Comparison of ENCODE assay signal across 1 cellular context in genomic region chr19:1275260-1275975, GRCh38.
A peak's percentile ranks its signal among the peaks of the same experiment; 100 is the strongest.
TF ChIP-seq lines count a peak whose summit lies in the region.

Gene FAM174C, plus strand, starts transcription at chr19:1275530. Its CDS starts 20 bp downstream, at chr19:1275550.

TF ChIP-seq in GM12878, 131 proteins besides CTCF, POLR2A, EP300 and RAD21 (continued from another document and continues in another):
- TF ChIP-seq, protein P1, sequence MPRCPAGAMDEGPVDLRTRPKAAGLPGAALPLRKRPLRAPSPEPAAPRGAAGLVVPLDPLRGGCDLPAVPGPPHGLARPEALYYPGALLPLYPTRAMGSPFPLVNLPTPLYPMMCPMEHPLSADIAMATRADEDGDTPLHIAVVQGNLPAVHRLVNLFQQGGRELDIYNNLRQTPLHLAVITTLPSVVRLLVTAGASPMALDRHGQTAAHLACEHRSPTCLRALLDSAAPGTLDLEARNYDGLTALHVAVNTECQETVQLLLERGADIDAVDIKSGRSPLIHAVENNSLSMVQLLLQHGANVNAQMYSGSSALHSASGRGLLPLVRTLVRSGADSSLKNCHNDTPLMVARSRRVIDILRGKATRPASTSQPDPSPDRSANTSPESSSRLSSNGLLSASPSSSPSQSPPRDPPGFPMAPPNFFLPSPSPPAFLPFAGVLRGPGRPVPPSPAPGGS (IDR thresholded peaks at IDR 0.05; ENCODE audit: borderline replicate concordance, insufficient read depth, low read depth, low read length, poor library complexity, severe bottlenecking), result no peak
- TF ChIP-seq, protein P2, sequence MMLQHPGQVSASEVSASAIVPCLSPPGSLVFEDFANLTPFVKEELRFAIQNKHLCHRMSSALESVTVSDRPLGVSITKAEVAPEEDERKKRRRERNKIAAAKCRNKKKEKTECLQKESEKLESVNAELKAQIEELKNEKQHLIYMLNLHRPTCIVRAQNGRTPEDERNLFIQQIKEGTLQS (IDR thresholded peaks at IDR 0.05; ENCODE audit: borderline replicate concordance, extremely low read depth, low read depth, low read length), result peak; percentile 98
- TF ChIP-seq ZBTB4 (CRISPR knock-in tag; IDR thresholded peaks at IDR 0.05) (no peak), WRNIP1 (IDR thresholded peaks at IDR 0.05; ENCODE audit: borderline replicate concordance, low read depth, low read length) (no peak), NR2C2 (IDR thresholded peaks at IDR 0.05; ENCODE audit: borderline replicate concordance, control insufficient read depth, insufficient read length, low read depth) (no peak), CBX5 (IDR thresholded peaks at IDR 0.05; ENCODE audit: low read depth) (no peak), BMI1 (IDR thresholded peaks at IDR 0.05; ENCODE audit: borderline replicate concordance) (no peak), MLLT1 (IDR thresholded peaks at IDR 0.05) (0 out of 2 replicates have a peak, but pooled peaks have one; percentile 1), NBN (IDR thresholded peaks at IDR 0.05) (no peak), CHD1 (IDR thresholded peaks at IDR 0.05; ENCODE audit: low read depth, low read length) (no peak), IRF3 (IDR thresholded peaks at IDR 0.05) (peak; percentile 16; the same call in 1 of the 2 replicates), SIX5 (IDR thresholded peaks at IDR 0.05; ENCODE audit: low read depth, low read length, severe bottlenecking) (peak; percentile 26), PBX3 (IDR thresholded peaks at IDR 0.05; ENCODE audit: insufficient replicate concordance, low read depth, low read length) (peak; percentile 94), PAX8 (IDR thresholded peaks at IDR 0.05) (no peak), EGR1 (IDR thresholded peaks at IDR 0.05; ENCODE audit: borderline replicate concordance in 1 of 2, low read depth in 2 of 2, low read length in 2 of 2) (peak; percentile 60 to 99), ASH2L (IDR thresholded peaks at IDR 0.05; ENCODE audit: borderline replicate concordance, low read depth) (peak; percentile 25; the same call in 1 of the 2 replicates), DPF2 (IDR thresholded peaks at IDR 0.05) (peak; percentile 100), HDAC6 (IDR thresholded peaks at IDR 0.05; ENCODE audit: unreplicated experiment) (peak; percentile 15), ZNF217 (IDR thresholded peaks at IDR 0.05) (peak; percentile 87; the same call in 1 of the 2 replicates), MXI1 (IDR thresholded peaks at IDR 0.05; ENCODE audit: low read depth, low read length) (peak; percentile 86; the same call in 1 of the 2 replicates), SUPT20H (IDR thresholded peaks at IDR 0.05; ENCODE audit: borderline replicate concordance, control insufficient read depth, low read depth, low read length) (no peak), ZZZ3 (IDR thresholded peaks at IDR 0.05; ENCODE audit: control insufficient read depth, insufficient read length, low read depth) (no peak), BACH1 (IDR thresholded peaks at IDR 0.05; ENCODE audit: borderline replicate concordance) (peak; percentile 94), RELA (IDR thresholded peaks at IDR 0.05; ENCODE audit: borderline replicate concordance, partially characterized antibody) (peak; percentile 67), KLF5 (IDR thresholded peaks at IDR 0.05; ENCODE audit: partially characterized antibody) (peak; percentile 93), ZNF274 (IDR thresholded peaks at IDR 0.05; ENCODE audit: insufficient read depth, insufficient read length) (no peak), CREM (IDR thresholded peaks at IDR 0.05; ENCODE audit: low read depth) (peak; percentile 94), ZNF24 (IDR thresholded peaks at IDR 0.05) (peak; percentile 63), HDAC2 (IDR thresholded peaks at IDR 0.05) (no peak), SIN3A (IDR thresholded peaks at IDR 0.05; ENCODE audit: low read depth, low read length) (0 out of 2 replicates have a peak, but pooled peaks have one; percentile 77), STAT1 (conservative IDR thresholded peaks at IDR 0.05) (no peak), CREB1 (IDR thresholded peaks at IDR 0.05; ENCODE audit: low read depth) (peak; percentile 93), ELK1 (IDR thresholded peaks at IDR 0.05; ENCODE audit: low read depth, low read length) (peak; percentile 48; the same call in 1 of the 2 replicates), IRF4 (IDR thresholded peaks at IDR 0.05; ENCODE audit: low read depth, low read length) (no peak)
- TF ChIP-seq, protein P3, sequence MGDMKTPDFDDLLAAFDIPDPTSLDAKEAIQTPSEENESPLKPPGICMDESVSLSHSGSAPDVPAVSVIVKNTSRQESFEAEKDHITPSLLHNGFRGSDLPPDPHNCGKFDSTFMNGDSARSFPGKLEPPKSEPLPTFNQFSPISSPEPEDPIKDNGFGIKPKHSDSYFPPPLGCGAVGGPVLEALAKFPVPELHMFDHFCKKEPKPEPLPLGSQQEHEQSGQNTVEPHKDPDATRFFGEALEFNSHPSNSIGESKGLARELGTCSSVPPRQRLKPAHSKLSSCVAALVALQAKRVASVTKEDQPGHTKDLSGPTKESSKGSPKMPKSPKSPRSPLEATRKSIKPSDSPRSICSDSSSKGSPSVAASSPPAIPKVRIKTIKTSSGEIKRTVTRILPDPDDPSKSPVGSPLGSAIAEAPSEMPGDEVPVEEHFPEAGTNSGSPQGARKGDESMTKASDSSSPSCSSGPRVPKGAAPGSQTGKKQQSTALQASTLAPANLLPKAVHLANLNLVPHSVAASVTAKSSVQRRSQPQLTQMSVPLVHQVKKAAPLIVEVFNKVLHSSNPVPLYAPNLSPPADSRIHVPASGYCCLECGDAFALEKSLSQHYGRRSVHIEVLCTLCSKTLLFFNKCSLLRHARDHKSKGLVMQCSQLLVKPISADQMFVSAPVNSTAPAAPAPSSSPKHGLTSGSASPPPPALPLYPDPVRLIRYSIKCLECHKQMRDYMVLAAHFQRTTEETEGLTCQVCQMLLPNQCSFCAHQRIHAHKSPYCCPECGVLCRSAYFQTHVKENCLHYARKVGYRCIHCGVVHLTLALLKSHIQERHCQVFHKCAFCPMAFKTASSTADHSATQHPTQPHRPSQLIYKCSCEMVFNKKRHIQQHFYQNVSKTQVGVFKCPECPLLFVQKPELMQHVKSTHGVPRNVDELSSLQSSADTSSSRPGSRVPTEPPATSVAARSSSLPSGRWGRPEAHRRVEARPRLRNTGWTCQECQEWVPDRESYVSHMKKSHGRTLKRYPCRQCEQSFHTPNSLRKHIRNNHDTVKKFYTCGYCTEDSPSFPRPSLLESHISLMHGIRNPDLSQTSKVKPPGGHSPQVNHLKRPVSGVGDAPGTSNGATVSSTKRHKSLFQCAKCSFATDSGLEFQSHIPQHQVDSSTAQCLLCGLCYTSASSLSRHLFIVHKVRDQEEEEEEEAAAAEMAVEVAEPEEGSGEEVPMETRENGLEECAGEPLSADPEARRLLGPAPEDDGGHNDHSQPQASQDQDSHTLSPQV (IDR thresholded peaks at IDR 0.05), result peak; percentile 69; the same call in 1 of the 2 replicates
- TF ChIP-seq, protein P4, sequence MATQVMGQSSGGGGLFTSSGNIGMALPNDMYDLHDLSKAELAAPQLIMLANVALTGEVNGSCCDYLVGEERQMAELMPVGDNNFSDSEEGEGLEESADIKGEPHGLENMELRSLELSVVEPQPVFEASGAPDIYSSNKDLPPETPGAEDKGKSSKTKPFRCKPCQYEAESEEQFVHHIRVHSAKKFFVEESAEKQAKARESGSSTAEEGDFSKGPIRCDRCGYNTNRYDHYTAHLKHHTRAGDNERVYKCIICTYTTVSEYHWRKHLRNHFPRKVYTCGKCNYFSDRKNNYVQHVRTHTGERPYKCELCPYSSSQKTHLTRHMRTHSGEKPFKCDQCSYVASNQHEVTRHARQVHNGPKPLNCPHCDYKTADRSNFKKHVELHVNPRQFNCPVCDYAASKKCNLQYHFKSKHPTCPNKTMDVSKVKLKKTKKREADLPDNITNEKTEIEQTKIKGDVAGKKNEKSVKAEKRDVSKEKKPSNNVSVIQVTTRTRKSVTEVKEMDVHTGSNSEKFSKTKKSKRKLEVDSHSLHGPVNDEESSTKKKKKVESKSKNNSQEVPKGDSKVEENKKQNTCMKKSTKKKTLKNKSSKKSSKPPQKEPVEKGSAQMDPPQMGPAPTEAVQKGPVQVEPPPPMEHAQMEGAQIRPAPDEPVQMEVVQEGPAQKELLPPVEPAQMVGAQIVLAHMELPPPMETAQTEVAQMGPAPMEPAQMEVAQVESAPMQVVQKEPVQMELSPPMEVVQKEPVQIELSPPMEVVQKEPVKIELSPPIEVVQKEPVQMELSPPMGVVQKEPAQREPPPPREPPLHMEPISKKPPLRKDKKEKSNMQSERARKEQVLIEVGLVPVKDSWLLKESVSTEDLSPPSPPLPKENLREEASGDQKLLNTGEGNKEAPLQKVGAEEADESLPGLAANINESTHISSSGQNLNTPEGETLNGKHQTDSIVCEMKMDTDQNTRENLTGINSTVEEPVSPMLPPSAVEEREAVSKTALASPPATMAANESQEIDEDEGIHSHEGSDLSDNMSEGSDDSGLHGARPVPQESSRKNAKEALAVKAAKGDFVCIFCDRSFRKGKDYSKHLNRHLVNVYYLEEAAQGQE (IDR thresholded peaks at IDR 0.05; ENCODE audit: low read depth, low read length), result no peak
- TF ChIP-seq, protein P5, sequence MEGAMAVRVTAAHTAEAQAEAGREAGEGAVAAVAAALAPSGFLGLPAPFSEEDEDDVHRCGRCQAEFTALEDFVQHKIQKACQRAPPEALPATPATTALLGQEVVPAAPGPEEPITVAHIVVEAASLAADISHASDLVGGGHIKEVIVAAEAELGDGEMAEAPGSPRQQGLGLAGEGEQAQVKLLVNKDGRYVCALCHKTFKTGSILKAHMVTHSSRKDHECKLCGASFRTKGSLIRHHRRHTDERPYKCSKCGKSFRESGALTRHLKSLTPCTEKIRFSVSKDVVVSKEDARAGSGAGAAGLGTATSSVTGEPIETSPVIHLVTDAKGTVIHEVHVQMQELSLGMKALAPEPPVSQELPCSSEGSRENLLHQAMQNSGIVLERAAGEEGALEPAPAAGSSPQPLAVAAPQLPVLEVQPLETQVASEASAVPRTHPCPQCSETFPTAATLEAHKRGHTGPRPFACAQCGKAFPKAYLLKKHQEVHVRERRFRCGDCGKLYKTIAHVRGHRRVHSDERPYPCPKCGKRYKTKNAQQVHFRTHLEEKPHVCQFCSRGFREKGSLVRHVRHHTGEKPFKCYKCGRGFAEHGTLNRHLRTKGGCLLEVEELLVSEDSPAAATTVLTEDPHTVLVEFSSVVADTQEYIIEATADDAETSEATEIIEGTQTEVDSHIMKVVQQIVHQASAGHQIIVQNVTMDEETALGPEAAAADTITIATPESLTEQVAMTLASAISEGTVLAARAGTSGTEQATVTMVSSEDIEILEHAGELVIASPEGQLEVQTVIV (IDR thresholded peaks at IDR 0.05; ENCODE audit: borderline replicate concordance, partially characterized antibody), result peak; percentile 16
